ENCODE assay signal across 8 cellular contexts in the genomic region with DNA sequence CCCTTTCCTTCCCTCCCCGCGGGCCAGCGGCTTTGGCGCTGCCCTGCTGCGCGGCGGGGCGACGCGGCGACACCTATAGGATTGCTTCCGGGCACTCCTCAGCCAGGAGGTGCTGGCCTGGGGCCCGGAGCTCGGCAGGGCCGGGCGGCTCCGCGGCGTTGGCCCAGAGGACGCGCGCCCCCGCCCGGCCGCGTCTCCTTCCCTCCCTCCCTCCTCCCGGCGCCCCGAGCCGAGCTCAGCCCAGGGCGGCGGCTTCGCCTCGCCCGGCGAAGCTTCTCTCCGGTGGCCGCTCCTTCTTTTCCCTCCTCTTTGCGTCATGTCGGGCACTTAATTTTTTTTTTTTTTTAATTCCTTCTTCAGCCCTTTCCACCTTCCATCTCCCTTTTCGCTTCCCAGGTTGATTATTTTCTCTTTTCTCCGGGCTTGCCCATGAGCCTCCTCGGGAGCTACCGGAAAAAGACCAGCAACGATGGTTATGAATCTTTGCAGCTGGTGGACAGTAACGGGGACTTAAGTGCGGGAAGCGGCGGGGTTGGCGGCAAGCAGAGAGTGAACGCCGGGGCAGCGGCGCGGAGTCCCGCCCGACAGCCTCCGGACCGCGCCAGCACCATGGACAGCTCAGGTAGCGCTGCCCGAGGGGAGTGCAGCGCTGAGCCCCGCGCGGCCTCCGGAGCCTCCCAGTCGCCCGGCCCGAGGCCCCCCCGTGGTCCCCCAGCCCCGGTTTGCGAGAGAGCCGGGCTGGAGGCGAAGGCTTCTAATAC. TPM values are rescaled to one million over a fixed set of nuclear protein-coding genes. Genes with fewer than 3 reads are reported as not detected.
DNase-seq lines count a peak whose midpoint lies in the region; ATAC-seq and TF ChIP-seq lines count a peak whose summit lies in the region.

A gene (plus strand): TSS at position 227 of the 761 bp plus-strand sequence. CDS start 203 bp downstream, at position 430.

- H3K4me3 ChIP-seq in liver (ENCODE audit: low read depth in 1 of 3, low read length in 3 of 3) = peak within 1 kb of the TSS in 2 of 3 donors; percentile 24 to 44

- 7% methylated on average over 75 of the region's 75 CpGs for WGBS in liver

- peaks cover 33 to 39% (median 35%) of the 10 kb centered on the region in 3 donors for H3K27me3 Mint-ChIP-seq in CD14-positive monocyte (ENCODE audit: low read depth in 3 of 3)
- H3K27me3 Mint-ChIP-seq in activated CD8-positive, alpha-beta T cell treated with anti-CD3 and anti-CD28 coated beads for 36 hours = peaks cover 46% of the 10 kb centered on the region

- peaks cover 0 to 3% (median 0%) of the 10 kb centered on the region in 4 donors for H3K9me3 ChIP-seq in liver (ENCODE audit: control insufficient read depth in 4 of 4, low read length in 3 of 4)

- H3K27ac Mint-ChIP-seq in CD14-positive monocyte = peak within 1 kb of the TSS in 1 of 7 donors; percentile 13
- H3K27ac Mint-ChIP-seq in activated CD8-positive, alpha-beta T cell treated with anti-CD3 and anti-CD28 coated beads for 36 hours = no peak within 1 kb of the TSS

- H3K36me3 Mint-ChIP-seq in CD14-positive monocyte = peaks cover 0 to 4% of the 10 kb centered on the region in 2 donors
- no peaks in the 10 kb centered on the region for H3K36me3 Mint-ChIP-seq in activated CD8-positive, alpha-beta T cell treated with anti-CD3 and anti-CD28 coated beads for 36 hours (ENCODE audit: low read depth)

- H3K4me3 Mint-ChIP-seq in CD14-positive monocyte = peak within 1 kb of the TSS; percentile 41 to 92
- H3K4me3 Mint-ChIP-seq in activated CD8-positive, alpha-beta T cell treated with anti-CD3 and anti-CD28 coated beads for 36 hours = peak within 1 kb of the TSS; percentile 52

- ATAC-seq in activated CD8-positive, alpha-beta T cell treated with anti-CD3 and anti-CD28 coated beads for 36 hours = peak; percentile 97

- no peak for TF ChIP-seq CTCF in CD14-positive monocyte (IDR thresholded peaks at IDR 0.05)
- TF ChIP-seq CTCF in activated CD8-positive, alpha-beta T cell treated with anti-CD3 and anti-CD28 coated beads for 36 hours (IDR thresholded peaks at IDR 0.05) = no peak
- no peak for TF ChIP-seq CTCF in liver (IDR thresholded peaks at IDR 0.05; ENCODE audit: low read depth, low read length, missing input control)

- TF ChIP-seq RAD21 in liver (IDR thresholded peaks at IDR 0.05) = peak in 1 of 2 donors; percentile 10

- peaks cover 0 to 2% (median 0%) of the 10 kb centered on the region in 4 donors for H3K27me3 ChIP-seq in liver (ENCODE audit: control insufficient read depth in 4 of 4, insufficient read depth in 4 of 4, low read length in 3 of 4)

- peaks cover 0 to 7% (median 4%) of the 10 kb centered on the region in 7 donors for H3K9me3 Mint-ChIP-seq in CD14-positive monocyte
- H3K9me3 Mint-ChIP-seq in activated CD8-positive, alpha-beta T cell treated with anti-CD3 and anti-CD28 coated beads for 36 hours = no peaks in the 10 kb centered on the region

- peaks cover 7% of the 10 kb centered on the region for H3K4me1 Mint-ChIP-seq in CD14-positive monocyte
- H3K4me1 Mint-ChIP-seq in activated CD8-positive, alpha-beta T cell treated with anti-CD3 and anti-CD28 coated beads for 36 hours (ENCODE audit: low read depth) = peaks cover 3% of the 10 kb centered on the region

- H3K27ac ChIP-seq in liver (ENCODE audit: low read depth in 1 of 2, low read length in 2 of 2) = no peak within 1 kb of the TSS

- H3K4me1 ChIP-seq in liver (ENCODE audit: control insufficient read depth in 4 of 4, insufficient read depth in 4 of 4, low read length in 3 of 4) = peaks cover 3 to 8% (median 4%) of the 10 kb centered on the region in 4 donors

- DNase-seq in CD14-positive monocyte (ENCODE audit: low spot score) (no peak), HEK293T (ENCODE audit: extremely low spot score) (peak; percentile 93), NCI-H446 (lab: John Stamatoyannopoulos, UW) (peak; percentile 56 to 85), ecto neural progenitor cell (ENCODE audit: low spot score) (peak; percentile 93), mesenteric fat pad (ENCODE audit: low spot score) (no peak)
- peak; percentile 67 for DNase-seq in activated CD8-positive, alpha-beta T cell treated with anti-CD3 and anti-CD28 coated beads for 36 hours
- peak; percentile 38 for DNase-seq in stimulated activated CD4-positive, alpha-beta T cell treated with anti-CD3 and anti-CD28 coated beads, Interleukin-4, amount 100 ng/mL, for 24 hours

- POLR2A ChIA-PET in HEK293T (lab: Yijun Ruan, JAX) = no interaction called here
- POLR2A ChIA-PET in activated CD8-positive, alpha-beta T cell treated with anti-CD3 and anti-CD28 coated beads for 36 hours (lab: Charles Lee) = interaction anchor here (1.4 kb wide), 1 partner anchor 13 kb away, joined by 3 read pairs; no protein-coding TSS in a partner anchor

- H3K9ac ChIP-seq in liver (ENCODE audit: low read depth in 1 of 2, low read length in 2 of 2) = no peak within 1 kb of the TSS

- CTCF ChIA-PET in HEK293T (lab: Yijun Ruan, JAX) = interaction anchor here (0.6 to 1.4 kb wide), 5 partner anchors 94 to 387 kb away, joined by 3 to 6 read pairs (median 3); no protein-coding TSS in a partner anchor
- CTCF ChIA-PET in activated CD8-positive, alpha-beta T cell treated with anti-CD3 and anti-CD28 coated beads for 36 hours (lab: Charles Lee) = interaction anchor here (0.5 to 1.0 kb wide), 2 partner anchors 15 to 73 kb away, joined by 3 read pairs; no protein-coding TSS in a partner anchor

- intact Hi-C loops in CD14-positive monocyte (cut with micrococcal nuclease) = no loop called here
- intact Hi-C loops in activated CD8-positive, alpha-beta T cell treated with anti-CD3 and anti-CD28 coated beads for 36 hours (cut with micrococcal nuclease) = no loop called here

- H3K36me3 ChIP-seq in liver (ENCODE audit: control insufficient read depth in 4 of 4, insufficient read depth in 3 of 4, low read depth in 1 of 4, low read length in 3 of 4) = no peaks in the 10 kb centered on the region

TF ChIP-seq in HEK293T, 16 proteins besides CTCF, POLR2A, EP300 and RAD21:
- TF ChIP-seq FOXM1 (IDR thresholded peaks at IDR 0.05; ENCODE audit: borderline replicate concordance) (peak; percentile 70; the same call in 1 of the 2 replicates), ZNF384 (IDR thresholded peaks at IDR 0.05) (peak; percentile 58; the same call in 1 of the 2 replicates), BHLHE40 (IDR thresholded peaks at IDR 0.05; ENCODE audit: borderline replicate concordance) (no peak), TARDBP (IDR thresholded peaks at IDR 0.05) (no peak), ARNT (IDR thresholded peaks at IDR 0.05) (no peak), FOXA1 (IDR thresholded peaks at IDR 0.05) (no peak), LEF1 (IDR thresholded peaks at IDR 0.05; ENCODE audit: borderline replicate concordance) (no peak), NFRKB (IDR thresholded peaks at IDR 0.05) (no peak), CTBP1 (IDR thresholded peaks at IDR 0.05; ENCODE audit: borderline replicate concordance) (no peak), FOXK2 (IDR thresholded peaks at IDR 0.05) (no peak), L3MBTL2 (conservative IDR thresholded peaks at IDR 0.05) (peak; percentile 57), ELF4 (IDR thresholded peaks at IDR 0.05) (no peak), SUZ12 (IDR thresholded peaks at IDR 0.05) (no peak), HDGF (IDR thresholded peaks at IDR 0.05; ENCODE audit: borderline replicate concordance) (no peak), SP1 (IDR thresholded peaks at IDR 0.05) (no peak)
- TF ChIP-seq, protein P1, sequence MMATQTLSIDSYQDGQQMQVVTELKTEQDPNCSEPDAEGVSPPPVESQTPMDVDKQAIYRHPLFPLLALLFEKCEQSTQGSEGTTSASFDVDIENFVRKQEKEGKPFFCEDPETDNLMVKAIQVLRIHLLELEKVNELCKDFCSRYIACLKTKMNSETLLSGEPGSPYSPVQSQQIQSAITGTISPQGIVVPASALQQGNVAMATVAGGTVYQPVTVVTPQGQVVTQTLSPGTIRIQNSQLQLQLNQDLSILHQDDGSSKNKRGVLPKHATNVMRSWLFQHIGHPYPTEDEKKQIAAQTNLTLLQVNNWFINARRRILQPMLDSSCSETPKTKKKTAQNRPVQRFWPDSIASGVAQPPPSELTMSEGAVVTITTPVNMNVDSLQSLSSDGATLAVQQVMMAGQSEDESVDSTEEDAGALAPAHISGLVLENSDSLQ (IDR thresholded peaks at IDR 0.05) = no peak

TF ChIP-seq in liver, 16 proteins besides CTCF, POLR2A, EP300 and RAD21:
- no peak for TF ChIP-seq JUND (IDR thresholded peaks at IDR 0.05)
- TF ChIP-seq, protein P2, sequence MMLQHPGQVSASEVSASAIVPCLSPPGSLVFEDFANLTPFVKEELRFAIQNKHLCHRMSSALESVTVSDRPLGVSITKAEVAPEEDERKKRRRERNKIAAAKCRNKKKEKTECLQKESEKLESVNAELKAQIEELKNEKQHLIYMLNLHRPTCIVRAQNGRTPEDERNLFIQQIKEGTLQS (IDR thresholded peaks at IDR 0.05) = no peak
- TF ChIP-seq, protein P3, sequence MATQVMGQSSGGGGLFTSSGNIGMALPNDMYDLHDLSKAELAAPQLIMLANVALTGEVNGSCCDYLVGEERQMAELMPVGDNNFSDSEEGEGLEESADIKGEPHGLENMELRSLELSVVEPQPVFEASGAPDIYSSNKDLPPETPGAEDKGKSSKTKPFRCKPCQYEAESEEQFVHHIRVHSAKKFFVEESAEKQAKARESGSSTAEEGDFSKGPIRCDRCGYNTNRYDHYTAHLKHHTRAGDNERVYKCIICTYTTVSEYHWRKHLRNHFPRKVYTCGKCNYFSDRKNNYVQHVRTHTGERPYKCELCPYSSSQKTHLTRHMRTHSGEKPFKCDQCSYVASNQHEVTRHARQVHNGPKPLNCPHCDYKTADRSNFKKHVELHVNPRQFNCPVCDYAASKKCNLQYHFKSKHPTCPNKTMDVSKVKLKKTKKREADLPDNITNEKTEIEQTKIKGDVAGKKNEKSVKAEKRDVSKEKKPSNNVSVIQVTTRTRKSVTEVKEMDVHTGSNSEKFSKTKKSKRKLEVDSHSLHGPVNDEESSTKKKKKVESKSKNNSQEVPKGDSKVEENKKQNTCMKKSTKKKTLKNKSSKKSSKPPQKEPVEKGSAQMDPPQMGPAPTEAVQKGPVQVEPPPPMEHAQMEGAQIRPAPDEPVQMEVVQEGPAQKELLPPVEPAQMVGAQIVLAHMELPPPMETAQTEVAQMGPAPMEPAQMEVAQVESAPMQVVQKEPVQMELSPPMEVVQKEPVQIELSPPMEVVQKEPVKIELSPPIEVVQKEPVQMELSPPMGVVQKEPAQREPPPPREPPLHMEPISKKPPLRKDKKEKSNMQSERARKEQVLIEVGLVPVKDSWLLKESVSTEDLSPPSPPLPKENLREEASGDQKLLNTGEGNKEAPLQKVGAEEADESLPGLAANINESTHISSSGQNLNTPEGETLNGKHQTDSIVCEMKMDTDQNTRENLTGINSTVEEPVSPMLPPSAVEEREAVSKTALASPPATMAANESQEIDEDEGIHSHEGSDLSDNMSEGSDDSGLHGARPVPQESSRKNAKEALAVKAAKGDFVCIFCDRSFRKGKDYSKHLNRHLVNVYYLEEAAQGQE (IDR thresholded peaks at IDR 0.05) = peak; percentile 99
- no peak for TF ChIP-seq RXRA (IDR thresholded peaks at IDR 0.05)

RNA-seq across cellular contexts. Expression of the gene that starts here (rescaled TPM):
- polyA plus RNA-seq in CD14-positive monocyte = not detected
- 1 to 10 TPM; 2.1 to 2.2 TPM for total RNA-seq in activated CD8-positive, alpha-beta T cell treated with anti-CD3 and anti-CD28 coated beads for 36 hours
- 10 to 100 TPM in 1 of 2 donors, under 1 TPM in 1; 0.25 to 35.0 TPM for total RNA-seq in liver
- polyA plus RNA-seq in liver = under 1 TPM; 0.15 to 0.35 TPM
- 1.9 TPM for total RNA-seq in mesenteric fat pad

Comparison
In these comparisons a context has a peak if more than half of its experiments do, and no peak if none do; other contexts are left out.
1. DNase-seq: peak in HEK293T (single experiment), NCI-H446 (2 of 2), activated CD8-positive, alpha-beta T cell treated with anti-CD3 and anti-CD28 coated beads for 36 hours (single experiment), ecto neural progenitor cell (single experiment) and stimulated activated CD4-positive, alpha-beta T cell treated with anti-CD3 and anti-CD28 coated beads, Interleukin-4, amount 100 ng/mL, for 24 hours (single experiment); none in CD14-positive monocyte (single experiment) and mesenteric fat pad (single experiment).